Comparison of ENCODE assay signal across 1 cellular context in the genomic region with DNA sequence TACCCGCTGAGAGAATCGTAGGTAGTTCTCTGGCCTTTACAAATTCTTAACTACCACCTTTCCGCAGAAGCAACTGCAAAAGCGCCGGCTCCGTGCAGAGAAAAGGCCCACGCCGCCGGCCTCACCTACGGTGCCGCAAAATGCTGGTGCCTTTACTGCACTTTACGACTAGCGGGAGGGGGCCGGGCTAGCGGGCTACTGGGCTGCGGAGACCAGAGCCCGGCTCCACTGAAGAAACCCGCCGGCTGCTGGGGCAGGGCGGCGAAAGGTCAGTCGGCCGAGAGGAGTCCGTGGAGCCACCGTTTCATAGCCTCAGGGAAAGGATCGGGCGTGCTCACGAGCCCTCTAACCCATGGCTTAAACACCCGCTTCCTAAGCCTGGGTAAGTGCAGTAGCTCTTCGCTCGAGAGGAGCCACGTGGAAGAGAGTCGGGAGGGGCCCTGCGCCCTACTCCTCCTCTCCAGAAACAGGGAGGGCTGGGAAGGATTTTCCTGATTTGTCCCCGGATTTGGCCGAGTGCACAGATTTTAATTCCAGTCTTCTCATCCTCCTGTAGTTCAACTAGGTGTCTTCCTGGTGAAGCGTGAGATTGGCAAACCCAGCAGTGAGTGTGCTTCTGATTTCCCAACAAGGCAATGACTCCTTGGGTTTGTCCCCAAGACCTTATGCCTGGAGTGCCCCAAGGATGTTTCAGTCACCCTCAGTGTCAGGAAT.
A peak's percentile ranks its signal among the peaks of the same experiment; 100 is the strongest.
TF ChIP-seq lines count a peak whose summit lies in the region.

A gene with protein sequence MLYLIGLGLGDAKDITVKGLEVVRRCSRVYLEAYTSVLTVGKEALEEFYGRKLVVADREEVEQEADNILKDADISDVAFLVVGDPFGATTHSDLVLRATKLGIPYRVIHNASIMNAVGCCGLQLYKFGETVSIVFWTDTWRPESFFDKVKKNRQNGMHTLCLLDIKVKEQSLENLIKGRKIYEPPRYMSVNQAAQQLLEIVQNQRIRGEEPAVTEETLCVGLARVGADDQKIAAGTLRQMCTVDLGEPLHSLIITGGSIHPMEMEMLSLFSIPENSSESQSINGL (minus strand): TSS at position 105 of the 714 bp plus-strand sequence. CDS start 341 bp downstream, outside the sequence.

TF ChIP-seq in HepG2, 621 proteins besides CTCF, POLR2A, EP300 and RAD21 (continued from another document and continues in another):
- TF ChIP-seq, protein P1, sequence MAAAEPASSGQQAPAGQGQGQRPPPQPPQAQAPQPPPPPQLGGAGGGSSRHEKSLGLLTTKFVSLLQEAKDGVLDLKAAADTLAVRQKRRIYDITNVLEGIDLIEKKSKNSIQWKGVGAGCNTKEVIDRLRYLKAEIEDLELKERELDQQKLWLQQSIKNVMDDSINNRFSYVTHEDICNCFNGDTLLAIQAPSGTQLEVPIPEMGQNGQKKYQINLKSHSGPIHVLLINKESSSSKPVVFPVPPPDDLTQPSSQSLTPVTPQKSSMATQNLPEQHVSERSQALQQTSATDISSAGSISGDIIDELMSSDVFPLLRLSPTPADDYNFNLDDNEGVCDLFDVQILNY (CRISPR knock-in tag; conservative IDR thresholded peaks at IDR 0.05), result no peak
- TF ChIP-seq TRIM24 (CRISPR knock-in tag; IDR thresholded peaks at IDR 0.05) (no peak), HNF4G (IDR thresholded peaks at IDR 0.05; ENCODE audit: borderline replicate concordance, low read depth, low read length) (peak; percentile 29; the same call in 1 of the 2 replicates), HNF4G (CRISPR knock-in tag; IDR thresholded peaks at IDR 0.05; ENCODE audit: borderline replicate concordance, low read depth) (0 out of 2 replicates have a peak, but pooled peaks have one; percentile 55), RAD51 (IDR thresholded peaks at IDR 0.05; ENCODE audit: borderline replicate concordance) (no peak), U2AF2 (IDR thresholded peaks at IDR 0.05; ENCODE audit: low read depth, low read length) (no peak), TBX2 (CRISPR knock-in tag; IDR thresholded peaks at IDR 0.05; ENCODE audit: borderline replicate concordance) (peak; percentile 44; the same call in 1 of the 2 replicates), HNRNPH1 (optimal IDR thresholded peaks at IDR 0.05; ENCODE audit: low read depth, low read length) (no peak), SAP130 (CRISPR knock-in tag; IDR thresholded peaks at IDR 0.05; ENCODE audit: low read depth) (peak; percentile 93), ZNF121 (CRISPR knock-in tag; IDR thresholded peaks at IDR 0.05) (no peak), ZFP36 (IDR thresholded peaks at IDR 0.05; ENCODE audit: borderline replicate concordance, low read depth, low read length, partially characterized antibody) (no peak), ZNF326 (CRISPR knock-in tag; IDR thresholded peaks at IDR 0.05; ENCODE audit: borderline replicate concordance) (no peak), ARNTL (CRISPR knock-in tag; IDR thresholded peaks at IDR 0.05) (no peak), ZBTB7B (CRISPR knock-in tag; IDR thresholded peaks at IDR 0.05) (peak; percentile 34; the same call in 1 of the 2 replicates), ZNF20 (CRISPR knock-in tag; IDR thresholded peaks at IDR 0.05) (no peak), ZNF7 (CRISPR knock-in tag; IDR thresholded peaks at IDR 0.05) (no peak), HNRNPLL (IDR thresholded peaks at IDR 0.05; ENCODE audit: low read depth, low read length, poor library complexity, severe bottlenecking) (peak; percentile 95), ZFP1 (CRISPR knock-in tag; IDR thresholded peaks at IDR 0.05) (peak; percentile 28; the same call in 1 of the 2 replicates), HMG20B (CRISPR knock-in tag; conservative IDR thresholded peaks at IDR 0.05) (no peak), CHD4 (IDR thresholded peaks at IDR 0.05; ENCODE audit: borderline replicate concordance, low read length) (no peak), CEBPG (CRISPR knock-in tag; IDR thresholded peaks at IDR 0.05) (0 out of 2 replicates have a peak, but pooled peaks have one; percentile 7), HIVEP1 (CRISPR knock-in tag; IDR thresholded peaks at IDR 0.05) (no peak), THAP11 (CRISPR knock-in tag; IDR thresholded peaks at IDR 0.05) (peak; percentile 89), MAFF (IDR thresholded peaks at IDR 0.05; ENCODE audit: low read depth, low read length) (no peak), CBX2 (IDR thresholded peaks at IDR 0.05; ENCODE audit: low read depth, low read length) (no peak), CBX2 (CRISPR knock-in tag; IDR thresholded peaks at IDR 0.05; ENCODE audit: low read depth) (no peak), ZBTB20 (CRISPR knock-in tag; IDR thresholded peaks at IDR 0.05; ENCODE audit: borderline replicate concordance, low read depth) (peak; percentile 82; the same call in 1 of the 2 replicates), AGO1 (IDR thresholded peaks at IDR 0.05; ENCODE audit: low read depth, low read length, poor library complexity, severe bottlenecking) (peak; percentile 26), ZNF724P (CRISPR knock-in tag; IDR thresholded peaks at IDR 0.05; ENCODE audit: borderline replicate concordance) (no peak; the same call in 1 of the 2 replicates), ZBTB38 (CRISPR knock-in tag; IDR thresholded peaks at IDR 0.05) (peak; percentile 39; the same call in 1 of the 2 replicates), HNRNPL (IDR thresholded peaks at IDR 0.05; ENCODE audit: low read depth, low read length) (0 out of 2 replicates have a peak, but pooled peaks have one; percentile 42)
- TF ChIP-seq, protein P2, sequence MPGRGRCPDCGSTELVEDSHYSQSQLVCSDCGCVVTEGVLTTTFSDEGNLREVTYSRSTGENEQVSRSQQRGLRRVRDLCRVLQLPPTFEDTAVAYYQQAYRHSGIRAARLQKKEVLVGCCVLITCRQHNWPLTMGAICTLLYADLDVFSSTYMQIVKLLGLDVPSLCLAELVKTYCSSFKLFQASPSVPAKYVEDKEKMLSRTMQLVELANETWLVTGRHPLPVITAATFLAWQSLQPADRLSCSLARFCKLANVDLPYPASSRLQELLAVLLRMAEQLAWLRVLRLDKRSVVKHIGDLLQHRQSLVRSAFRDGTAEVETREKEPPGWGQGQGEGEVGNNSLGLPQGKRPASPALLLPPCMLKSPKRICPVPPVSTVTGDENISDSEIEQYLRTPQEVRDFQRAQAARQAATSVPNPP (CRISPR knock-in tag; IDR thresholded peaks at IDR 0.05), result peak; percentile 52; the same call in 1 of the 2 replicates
- TF ChIP-seq, protein P3, sequence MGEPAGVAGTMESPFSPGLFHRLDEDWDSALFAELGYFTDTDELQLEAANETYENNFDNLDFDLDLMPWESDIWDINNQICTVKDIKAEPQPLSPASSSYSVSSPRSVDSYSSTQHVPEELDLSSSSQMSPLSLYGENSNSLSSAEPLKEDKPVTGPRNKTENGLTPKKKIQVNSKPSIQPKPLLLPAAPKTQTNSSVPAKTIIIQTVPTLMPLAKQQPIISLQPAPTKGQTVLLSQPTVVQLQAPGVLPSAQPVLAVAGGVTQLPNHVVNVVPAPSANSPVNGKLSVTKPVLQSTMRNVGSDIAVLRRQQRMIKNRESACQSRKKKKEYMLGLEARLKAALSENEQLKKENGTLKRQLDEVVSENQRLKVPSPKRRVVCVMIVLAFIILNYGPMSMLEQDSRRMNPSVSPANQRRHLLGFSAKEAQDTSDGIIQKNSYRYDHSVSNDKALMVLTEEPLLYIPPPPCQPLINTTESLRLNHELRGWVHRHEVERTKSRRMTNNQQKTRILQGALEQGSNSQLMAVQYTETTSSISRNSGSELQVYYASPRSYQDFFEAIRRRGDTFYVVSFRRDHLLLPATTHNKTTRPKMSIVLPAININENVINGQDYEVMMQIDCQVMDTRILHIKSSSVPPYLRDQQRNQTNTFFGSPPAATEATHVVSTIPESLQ (CRISPR knock-in tag; conservative IDR thresholded peaks at IDR 0.05), result no peak
- TF ChIP-seq, protein P4, sequence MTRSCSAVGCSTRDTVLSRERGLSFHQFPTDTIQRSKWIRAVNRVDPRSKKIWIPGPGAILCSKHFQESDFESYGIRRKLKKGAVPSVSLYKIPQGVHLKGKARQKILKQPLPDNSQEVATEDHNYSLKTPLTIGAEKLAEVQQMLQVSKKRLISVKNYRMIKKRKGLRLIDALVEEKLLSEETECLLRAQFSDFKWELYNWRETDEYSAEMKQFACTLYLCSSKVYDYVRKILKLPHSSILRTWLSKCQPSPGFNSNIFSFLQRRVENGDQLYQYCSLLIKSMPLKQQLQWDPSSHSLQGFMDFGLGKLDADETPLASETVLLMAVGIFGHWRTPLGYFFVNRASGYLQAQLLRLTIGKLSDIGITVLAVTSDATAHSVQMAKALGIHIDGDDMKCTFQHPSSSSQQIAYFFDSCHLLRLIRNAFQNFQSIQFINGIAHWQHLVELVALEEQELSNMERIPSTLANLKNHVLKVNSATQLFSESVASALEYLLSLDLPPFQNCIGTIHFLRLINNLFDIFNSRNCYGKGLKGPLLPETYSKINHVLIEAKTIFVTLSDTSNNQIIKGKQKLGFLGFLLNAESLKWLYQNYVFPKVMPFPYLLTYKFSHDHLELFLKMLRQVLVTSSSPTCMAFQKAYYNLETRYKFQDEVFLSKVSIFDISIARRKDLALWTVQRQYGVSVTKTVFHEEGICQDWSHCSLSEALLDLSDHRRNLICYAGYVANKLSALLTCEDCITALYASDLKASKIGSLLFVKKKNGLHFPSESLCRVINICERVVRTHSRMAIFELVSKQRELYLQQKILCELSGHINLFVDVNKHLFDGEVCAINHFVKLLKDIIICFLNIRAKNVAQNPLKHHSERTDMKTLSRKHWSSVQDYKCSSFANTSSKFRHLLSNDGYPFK (CRISPR knock-in tag; IDR thresholded peaks at IDR 0.05; ENCODE audit: borderline replicate concordance), result peak; percentile 41; the same call in 1 of the 2 replicates
- TF ChIP-seq, protein P5, sequence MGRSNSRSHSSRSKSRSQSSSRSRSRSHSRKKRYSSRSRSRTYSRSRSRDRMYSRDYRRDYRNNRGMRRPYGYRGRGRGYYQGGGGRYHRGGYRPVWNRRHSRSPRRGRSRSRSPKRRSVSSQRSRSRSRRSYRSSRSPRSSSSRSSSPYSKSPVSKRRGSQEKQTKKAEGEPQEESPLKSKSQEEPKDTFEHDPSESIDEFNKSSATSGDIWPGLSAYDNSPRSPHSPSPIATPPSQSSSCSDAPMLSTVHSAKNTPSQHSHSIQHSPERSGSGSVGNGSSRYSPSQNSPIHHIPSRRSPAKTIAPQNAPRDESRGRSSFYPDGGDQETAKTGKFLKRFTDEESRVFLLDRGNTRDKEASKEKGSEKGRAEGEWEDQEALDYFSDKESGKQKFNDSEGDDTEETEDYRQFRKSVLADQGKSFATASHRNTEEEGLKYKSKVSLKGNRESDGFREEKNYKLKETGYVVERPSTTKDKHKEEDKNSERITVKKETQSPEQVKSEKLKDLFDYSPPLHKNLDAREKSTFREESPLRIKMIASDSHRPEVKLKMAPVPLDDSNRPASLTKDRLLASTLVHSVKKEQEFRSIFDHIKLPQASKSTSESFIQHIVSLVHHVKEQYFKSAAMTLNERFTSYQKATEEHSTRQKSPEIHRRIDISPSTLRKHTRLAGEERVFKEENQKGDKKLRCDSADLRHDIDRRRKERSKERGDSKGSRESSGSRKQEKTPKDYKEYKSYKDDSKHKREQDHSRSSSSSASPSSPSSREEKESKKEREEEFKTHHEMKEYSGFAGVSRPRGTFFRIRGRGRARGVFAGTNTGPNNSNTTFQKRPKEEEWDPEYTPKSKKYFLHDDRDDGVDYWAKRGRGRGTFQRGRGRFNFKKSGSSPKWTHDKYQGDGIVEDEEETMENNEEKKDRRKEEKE (IDR thresholded peaks at IDR 0.05), result no peak
- TF ChIP-seq, protein P6, sequence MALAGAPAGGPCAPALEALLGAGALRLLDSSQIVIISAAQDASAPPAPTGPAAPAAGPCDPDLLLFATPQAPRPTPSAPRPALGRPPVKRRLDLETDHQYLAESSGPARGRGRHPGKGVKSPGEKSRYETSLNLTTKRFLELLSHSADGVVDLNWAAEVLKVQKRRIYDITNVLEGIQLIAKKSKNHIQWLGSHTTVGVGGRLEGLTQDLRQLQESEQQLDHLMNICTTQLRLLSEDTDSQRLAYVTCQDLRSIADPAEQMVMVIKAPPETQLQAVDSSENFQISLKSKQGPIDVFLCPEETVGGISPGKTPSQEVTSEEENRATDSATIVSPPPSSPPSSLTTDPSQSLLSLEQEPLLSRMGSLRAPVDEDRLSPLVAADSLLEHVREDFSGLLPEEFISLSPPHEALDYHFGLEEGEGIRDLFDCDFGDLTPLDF (CRISPR knock-in tag; IDR thresholded peaks at IDR 0.05), result 0 out of 2 replicates have a peak, but pooled peaks have one; percentile 19
- TF ChIP-seq, protein P7, sequence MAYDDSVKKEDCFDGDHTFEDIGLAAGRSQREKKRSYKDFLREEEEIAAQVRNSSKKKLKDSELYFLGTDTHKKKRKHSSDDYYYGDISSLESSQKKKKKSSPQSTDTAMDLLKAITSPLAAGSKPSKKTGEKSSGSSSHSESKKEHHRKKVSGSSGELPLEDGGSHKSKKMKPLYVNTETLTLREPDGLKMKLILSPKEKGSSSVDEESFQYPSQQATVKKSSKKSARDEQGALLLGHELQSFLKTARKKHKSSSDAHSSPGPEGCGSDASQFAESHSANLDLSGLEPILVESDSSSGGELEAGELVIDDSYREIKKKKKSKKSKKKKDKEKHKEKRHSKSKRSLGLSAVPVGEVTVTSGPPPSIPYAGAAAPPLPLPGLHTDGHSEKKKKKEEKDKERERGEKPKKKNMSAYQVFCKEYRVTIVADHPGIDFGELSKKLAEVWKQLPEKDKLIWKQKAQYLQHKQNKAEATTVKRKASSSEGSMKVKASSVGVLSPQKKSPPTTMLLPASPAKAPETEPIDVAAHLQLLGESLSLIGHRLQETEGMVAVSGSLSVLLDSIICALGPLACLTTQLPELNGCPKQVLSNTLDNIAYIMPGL (CRISPR knock-in tag; IDR thresholded peaks at IDR 0.05; ENCODE audit: borderline replicate concordance in 1 of 2, low read depth in 1 of 2), result peak; percentile 65 to 91; a peak in 3 of 4 replicates
- TF ChIP-seq, protein P8, sequence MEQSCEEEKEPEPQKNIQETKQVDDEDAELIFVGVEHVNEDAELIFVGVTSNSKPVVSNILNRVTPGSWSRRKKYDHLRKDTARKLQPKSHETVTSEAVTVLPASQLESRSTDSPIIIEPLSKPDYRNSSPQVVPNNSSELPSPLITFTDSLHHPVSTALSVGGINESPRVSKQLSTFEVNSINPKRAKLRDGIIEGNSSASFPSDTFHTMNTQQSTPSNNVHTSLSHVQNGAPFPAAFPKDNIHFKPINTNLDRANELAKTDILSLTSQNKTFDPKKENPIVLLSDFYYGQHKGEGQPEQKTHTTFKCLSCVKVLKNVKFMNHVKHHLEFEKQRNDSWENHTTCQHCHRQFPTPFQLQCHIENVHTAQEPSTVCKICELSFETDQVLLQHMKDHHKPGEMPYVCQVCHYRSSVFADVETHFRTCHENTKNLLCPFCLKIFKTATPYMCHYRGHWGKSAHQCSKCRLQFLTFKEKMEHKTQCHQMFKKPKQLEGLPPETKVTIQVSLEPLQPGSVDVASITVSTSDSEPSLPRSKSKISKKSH (CRISPR knock-in tag; IDR thresholded peaks at IDR 0.05; ENCODE audit: borderline replicate concordance), result peak; percentile 83; the same call in 1 of the 2 replicates
- TF ChIP-seq, protein P9, sequence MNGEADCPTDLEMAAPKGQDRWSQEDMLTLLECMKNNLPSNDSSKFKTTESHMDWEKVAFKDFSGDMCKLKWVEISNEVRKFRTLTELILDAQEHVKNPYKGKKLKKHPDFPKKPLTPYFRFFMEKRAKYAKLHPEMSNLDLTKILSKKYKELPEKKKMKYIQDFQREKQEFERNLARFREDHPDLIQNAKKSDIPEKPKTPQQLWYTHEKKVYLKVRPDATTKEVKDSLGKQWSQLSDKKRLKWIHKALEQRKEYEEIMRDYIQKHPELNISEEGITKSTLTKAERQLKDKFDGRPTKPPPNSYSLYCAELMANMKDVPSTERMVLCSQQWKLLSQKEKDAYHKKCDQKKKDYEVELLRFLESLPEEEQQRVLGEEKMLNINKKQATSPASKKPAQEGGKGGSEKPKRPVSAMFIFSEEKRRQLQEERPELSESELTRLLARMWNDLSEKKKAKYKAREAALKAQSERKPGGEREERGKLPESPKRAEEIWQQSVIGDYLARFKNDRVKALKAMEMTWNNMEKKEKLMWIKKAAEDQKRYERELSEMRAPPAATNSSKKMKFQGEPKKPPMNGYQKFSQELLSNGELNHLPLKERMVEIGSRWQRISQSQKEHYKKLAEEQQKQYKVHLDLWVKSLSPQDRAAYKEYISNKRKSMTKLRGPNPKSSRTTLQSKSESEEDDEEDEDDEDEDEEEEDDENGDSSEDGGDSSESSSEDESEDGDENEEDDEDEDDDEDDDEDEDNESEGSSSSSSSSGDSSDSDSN (CRISPR knock-in tag; IDR thresholded peaks at IDR 0.05), result peak; percentile 69
